In the genomic region with DNA sequence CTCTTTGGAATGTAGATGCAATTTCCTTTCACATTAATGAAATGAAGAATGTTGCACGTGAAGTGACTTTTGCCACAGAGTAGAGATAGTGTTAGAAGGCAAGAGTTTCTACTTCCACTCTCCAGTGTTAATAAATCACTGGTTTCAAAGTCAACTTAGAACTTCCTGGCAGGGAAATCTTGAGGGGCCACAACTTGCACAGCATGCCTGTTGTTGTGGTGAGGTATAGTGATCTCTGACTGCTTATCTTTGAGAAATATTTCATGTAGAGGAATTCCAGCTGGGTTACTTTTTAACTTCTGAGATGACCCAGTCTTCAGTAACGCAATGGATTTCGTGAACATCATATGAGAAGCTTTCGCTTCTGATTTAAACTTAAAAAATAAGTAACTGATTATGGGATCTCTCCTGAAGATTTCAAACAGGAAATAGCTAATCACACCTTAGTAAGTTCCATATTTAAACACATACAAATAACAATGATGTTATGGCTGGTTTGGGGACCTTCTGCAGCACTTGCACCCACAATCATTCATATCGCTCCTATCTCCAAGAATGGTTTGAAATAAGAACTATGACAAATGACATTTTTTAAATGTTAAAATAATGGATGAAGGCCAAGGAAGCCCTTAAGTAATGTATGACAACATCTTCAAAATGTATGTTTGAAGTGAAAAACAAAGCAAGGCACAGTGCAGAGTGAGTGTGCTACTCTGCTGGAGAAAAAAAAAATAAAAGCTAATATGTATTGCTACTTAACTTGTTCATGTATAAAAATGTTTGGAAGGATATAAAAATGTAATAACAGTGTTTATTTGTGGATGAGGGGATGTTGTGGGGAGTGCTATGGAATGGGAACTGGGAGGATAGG, we compare ENCODE assay signal across 8 cellular contexts.
DNase-seq lines count a peak whose midpoint lies in the region; ATAC-seq, FAIRE-seq and TF ChIP-seq lines count a peak whose summit lies in the region.

No MANE protein-coding gene starts in this region.

- peak; percentile 89 for FAIRE-seq in HepG2 (lab: Jason Lieb, UNC)

- H3K36me3 ChIP-seq in HepG2 (replicated peaks in 1 of 2; ENCODE audit: control insufficient read depth in 1 of 2, insufficient read depth in 2 of 2, low read length in 2 of 2) (no peaks in the 10 kb centered on the region), heart left ventricle (no peaks in the 10 kb centered on the region)

- in situ Hi-C loops in HepG2 (cut with HindIII; ENCODE audit: extremely low pct_ligation_motif_present, low pct_unique_long_range_greater_than_20kb) = no loop called here

- H3K9ac ChIP-seq in HepG2 (ENCODE audit: insufficient read depth, low read depth, low read length) = peak overlapping the region; percentile 49

- BruUV-seq in HepG2 (replicated peaks; lab: Mats Ljungman, UMichigan) = no TSS peak

- H3K4me3 Mint-ChIP-seq in activated T-cell treated with anti-CD3 and anti-CD28 coated beads, Interleukin-2, amount 50 U/mL, for 4 hours = no peak overlapping the region

- no peak for TF ChIP-seq CTCF in HepG2 (CRISPR knock-in tag; IDR thresholded peaks at IDR 0.05)
- no peak for TF ChIP-seq CTCF in heart left ventricle (IDR thresholded peaks at IDR 0.05)

- no peaks in the 10 kb centered on the region for H3K79me2 ChIP-seq in HepG2 (ENCODE audit: insufficient read depth, low read length)

- H3K9me3 ChIP-seq in HepG2 (ENCODE audit: low read length) (no peaks in the 10 kb centered on the region), heart left ventricle (no peaks in the 10 kb centered on the region)

- intact Hi-C loops in HepG2 (cut with micrococcal nuclease; ENCODE audit: unreplicated experiment) = loop anchor here (1.0 to 10.0 kb wide), 2 partner anchors 52 to 430 kb away; no protein-coding TSS in a partner anchor
- intact Hi-C loops in heart left ventricle (cut with DNase I) = no loop called here

- H3K27me3 ChIP-seq in HepG2 (ENCODE audit: control insufficient read depth in 1 of 2, insufficient read depth in 2 of 2, low read length in 2 of 2) (no peaks in the 10 kb centered on the region), heart left ventricle (no peaks in the 10 kb centered on the region)

- no peaks in the 10 kb centered on the region for H3K9me3 Mint-ChIP-seq in activated T-cell treated with anti-CD3 and anti-CD28 coated beads, Interleukin-2, amount 50 U/mL, for 4 hours

- DNase-seq in HuH-7 (ENCODE audit: low spot score) (peak; percentile 44), HepG2 (ENCODE audit: low spot score) (peak; percentile 87), heart left ventricle (no peak), germinal center (ENCODE audit: low spot score) (no peak)
- no peak for DNase-seq in activated T-cell treated with anti-CD3 and anti-CD28 coated beads, Interleukin-2, amount 50 U/mL, for 4 hours

- TF ChIP-seq EP300 in HepG2 (IDR thresholded peaks at IDR 0.05; ENCODE audit: low read depth in 2 of 2, low read length in 2 of 2) (peak in 1 of 2 experiments; percentile 66; a peak in 2 of 4 replicates), HepG2 (CRISPR knock-in tag; IDR thresholded peaks at IDR 0.05; ENCODE audit: borderline replicate concordance) (peak; percentile 49; the same call in 1 of the 2 replicates)

- no peak for TF ChIP-seq RAD21 in HepG2 (CRISPR knock-in tag; IDR thresholded peaks at IDR 0.05)

- H3K27me3 Mint-ChIP-seq in activated T-cell treated with anti-CD3 and anti-CD28 coated beads, Interleukin-2, amount 50 U/mL, for 4 hours (ENCODE audit: low read depth) = no peaks in the 10 kb centered on the region

- no peaks in the 10 kb centered on the region for H3K4me1 Mint-ChIP-seq in activated T-cell treated with anti-CD3 and anti-CD28 coated beads, Interleukin-2, amount 50 U/mL, for 4 hours (ENCODE audit: low read depth)

- H3K4me1 ChIP-seq in HepG2 (ENCODE audit: insufficient read depth, low read length) (peaks cover 48% of the 10 kb centered on the region), heart left ventricle (no peaks in the 10 kb centered on the region)

- no peak overlapping the region for H2AFZ ChIP-seq in HepG2 (ENCODE audit: low read length)

- ATAC-seq in GM18870 (IDR thresholded peaks at IDR 0.05; ENCODE audit: unreplicated experiment) (peak; percentile 54), HG02623 (IDR thresholded peaks at IDR 0.05; ENCODE audit: unreplicated experiment) (peak; percentile 38), HepG2 (peak; percentile 98), GM21526 (IDR thresholded peaks at IDR 0.05; ENCODE audit: low FRiP score, unreplicated experiment) (no peak), heart left ventricle (no peak)
- no peak for ATAC-seq in activated T-cell treated with anti-CD3 and anti-CD28 coated beads, Interleukin-2, amount 50 U/mL, for 4 hours

- H3K4me2 ChIP-seq in HepG2 (ENCODE audit: low read depth, low read length) = peak overlapping the region; percentile 71

- peak overlapping the region; percentile 51 for H3K27ac ChIP-seq in HepG2 (ENCODE audit: extremely low read length, insufficient read depth, low read length)
- H3K27ac ChIP-seq in heart left ventricle = no peak overlapping the region

- no peaks in the 10 kb centered on the region for H4K20me1 ChIP-seq in HepG2 (ENCODE audit: insufficient read depth, low read length)

- 12% methylated on average over 5 of the region's 5 CpGs for WGBS in HepG2 (ENCODE audit: low lambda C conversion rate)
- 62 to 66% (median 63%) methylated on average over 5 of the region's 5 CpGs for WGBS in heart left ventricle, 4 donors

- peak overlapping the region; percentile 11 to 46 (median 44); a peak in 4 of 6 replicates for H3K4me3 ChIP-seq in HepG2 (replicated peaks in 1 of 3; ENCODE audit: insufficient read depth in 1 of 3, low read depth in 2 of 3, low read length in 3 of 3)
- no peak overlapping the region for H3K4me3 ChIP-seq in heart left ventricle

- no peaks in the 10 kb centered on the region for H3K36me3 Mint-ChIP-seq in activated T-cell treated with anti-CD3 and anti-CD28 coated beads, Interleukin-2, amount 50 U/mL, for 4 hours (ENCODE audit: insufficient read depth)

- CTCF ChIA-PET in HepG2 (lab: Yijun Ruan, JAX; ENCODE audit: low intra/inter-chr PET ratio, low total read pairs) = no interaction called here

- POLR2A ChIA-PET in HepG2 (lab: Yijun Ruan, JAX) = interaction anchor here (0.9 to 1.4 kb wide), 3 partner anchors 52 to 428 kb away, joined by 3 to 6 read pairs (median 4); no protein-coding TSS in a partner anchor

- TF ChIP-seq POLR2A in HepG2 (IDR thresholded peaks at IDR 0.05; ENCODE audit: insufficient read depth in 1 of 2, low read depth in 2 of 2, low read length in 2 of 2) = no peak
- TF ChIP-seq POLR2A in heart left ventricle (IDR thresholded peaks at IDR 0.05) = no peak

TF ChIP-seq in HepG2, 621 proteins besides CTCF, POLR2A, EP300 and RAD21 (continues in another document):
- TF ChIP-seq FOXK1 (CRISPR knock-in tag; IDR thresholded peaks at IDR 0.05; ENCODE audit: borderline replicate concordance, low read depth) (0 out of 2 replicates have a peak, but pooled peaks have one; percentile 16), RFXANK (CRISPR knock-in tag; IDR thresholded peaks at IDR 0.05) (no peak), SAP130 (CRISPR knock-in tag; IDR thresholded peaks at IDR 0.05; ENCODE audit: low read depth) (peak; percentile 57), PPARG (CRISPR knock-in tag; conservative IDR thresholded peaks at IDR 0.05) (peak; percentile 57), ZNF121 (CRISPR knock-in tag; IDR thresholded peaks at IDR 0.05) (no peak)
- TF ChIP-seq, protein P1, sequence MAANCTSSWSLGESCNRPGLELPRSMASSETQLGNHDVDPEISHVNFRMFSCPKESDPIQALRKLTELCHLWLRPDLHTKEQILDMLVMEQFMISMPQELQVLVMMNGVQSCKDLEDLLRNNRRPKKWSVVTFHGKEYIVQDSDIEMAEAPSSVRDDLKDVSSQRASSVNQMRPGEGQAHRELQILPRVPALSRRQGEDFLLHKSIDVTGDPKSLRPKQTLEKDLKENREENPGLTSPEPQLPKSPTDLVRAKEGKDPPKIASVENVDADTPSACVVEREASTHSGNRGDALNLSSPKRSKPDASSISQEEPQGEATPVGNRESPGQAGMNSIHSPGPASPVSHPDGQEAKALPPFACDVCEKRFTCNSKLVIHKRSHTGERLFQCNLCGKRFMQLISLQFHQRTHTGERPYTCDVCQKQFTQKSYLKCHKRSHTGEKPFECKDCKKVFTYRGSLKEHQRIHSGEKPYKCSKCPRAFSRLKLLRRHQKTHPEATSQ (CRISPR knock-in tag; IDR thresholded peaks at IDR 0.05; ENCODE audit: borderline replicate concordance) = peak; percentile 59; the same call in 1 of the 2 replicates
- TF ChIP-seq, protein P2, sequence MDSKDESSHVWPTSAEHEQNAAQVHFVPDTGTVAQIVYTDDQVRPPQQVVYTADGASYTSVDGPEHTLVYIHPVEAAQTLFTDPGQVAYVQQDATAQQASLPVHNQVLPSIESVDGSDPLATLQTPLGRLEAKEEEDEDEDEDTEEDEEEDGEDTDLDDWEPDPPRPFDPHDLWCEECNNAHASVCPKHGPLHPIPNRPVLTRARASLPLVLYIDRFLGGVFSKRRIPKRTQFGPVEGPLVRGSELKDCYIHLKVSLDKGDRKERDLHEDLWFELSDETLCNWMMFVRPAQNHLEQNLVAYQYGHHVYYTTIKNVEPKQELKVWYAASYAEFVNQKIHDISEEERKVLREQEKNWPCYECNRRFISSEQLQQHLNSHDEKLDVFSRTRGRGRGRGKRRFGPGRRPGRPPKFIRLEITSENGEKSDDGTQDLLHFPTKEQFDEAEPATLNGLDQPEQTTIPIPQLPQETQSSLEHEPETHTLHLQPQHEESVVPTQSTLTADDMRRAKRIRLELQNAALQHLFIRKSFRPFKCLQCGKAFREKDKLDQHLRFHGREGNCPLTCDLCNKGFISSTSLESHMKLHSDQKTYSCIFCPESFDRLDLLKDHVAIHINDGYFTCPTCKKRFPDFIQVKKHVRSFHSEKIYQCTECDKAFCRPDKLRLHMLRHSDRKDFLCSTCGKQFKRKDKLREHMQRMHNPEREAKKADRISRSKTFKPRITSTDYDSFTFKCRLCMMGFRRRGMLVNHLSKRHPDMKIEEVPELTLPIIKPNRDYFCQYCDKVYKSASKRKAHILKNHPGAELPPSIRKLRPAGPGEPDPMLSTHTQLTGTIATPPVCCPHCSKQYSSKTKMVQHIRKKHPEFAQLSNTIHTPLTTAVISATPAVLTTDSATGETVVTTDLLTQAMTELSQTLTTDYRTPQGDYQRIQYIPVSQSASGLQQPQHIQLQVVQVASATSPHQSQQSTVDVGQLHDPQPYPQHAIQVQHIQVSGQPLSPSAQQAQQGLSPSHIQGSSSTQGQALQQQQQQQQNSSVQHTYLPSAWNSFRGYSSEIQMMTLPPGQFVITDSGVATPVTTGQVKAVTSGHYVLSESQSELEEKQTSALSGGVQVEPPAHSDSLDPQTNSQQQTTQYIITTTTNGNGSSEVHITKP (CRISPR knock-in tag; IDR thresholded peaks at IDR 0.05; ENCODE audit: low read depth) = peak; percentile 22; the same call in 1 of the 2 replicates
- TF ChIP-seq, protein P3, sequence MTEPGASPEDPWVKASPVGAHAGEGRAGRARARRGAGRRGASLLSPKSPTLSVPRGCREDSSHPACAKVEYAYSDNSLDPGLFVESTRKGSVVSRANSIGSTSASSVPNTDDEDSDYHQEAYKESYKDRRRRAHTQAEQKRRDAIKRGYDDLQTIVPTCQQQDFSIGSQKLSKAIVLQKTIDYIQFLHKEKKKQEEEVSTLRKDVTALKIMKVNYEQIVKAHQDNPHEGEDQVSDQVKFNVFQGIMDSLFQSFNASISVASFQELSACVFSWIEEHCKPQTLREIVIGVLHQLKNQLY (CRISPR knock-in tag; IDR thresholded peaks at IDR 0.05) = peak; percentile 25; the same call in 1 of the 2 replicates

Comparison
In these comparisons a context has a peak if more than half of its experiments do, and no peak if none do; other contexts are left out.
1. ATAC-seq: peak in GM18870 (single experiment), HG02623 (single experiment) and HepG2 (single experiment); none in activated T-cell treated with anti-CD3 and anti-CD28 coated beads, Interleukin-2, amount 50 U/mL, for 4 hours (0 of 2), GM21526 (single experiment) and heart left ventricle (0 of 4).
2. DNase-seq: peak in HuH-7 (single experiment) and HepG2 (single experiment); none in activated T-cell treated with anti-CD3 and anti-CD28 coated beads, Interleukin-2, amount 50 U/mL, for 4 hours (single experiment), heart left ventricle (0 of 5) and germinal center (single experiment).
3. H3K4me3 ChIP-seq: peak in HepG2 (3 of 3); none in heart left ventricle (0 of 12).